In the genomic region with DNA sequence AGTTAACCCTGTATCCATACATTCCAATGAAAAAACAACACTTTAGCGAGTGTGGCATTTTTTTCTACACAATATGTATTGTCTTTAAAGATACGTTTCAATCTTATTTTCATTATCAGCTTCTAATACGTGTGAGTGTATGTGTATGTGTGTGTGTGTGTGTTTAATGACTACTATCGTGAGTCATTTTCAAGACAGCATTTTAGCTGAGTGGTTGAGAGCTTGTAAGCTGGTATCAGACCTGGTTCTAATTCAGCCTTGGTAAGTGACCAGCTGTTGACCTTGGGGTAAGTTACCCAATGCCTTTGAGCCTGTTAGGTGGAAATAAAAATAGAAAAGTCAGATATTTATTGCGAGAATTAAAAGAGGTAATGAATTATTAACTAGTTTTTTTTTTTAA, we compare ENCODE assay signal across 14 cellular contexts.
"Had no signal": no experiment of that assay in that cellular context is flagged by ENCODE, and none has a peak within 500 bp of the region (broad histone marks: within the 10 kb centered on the region; RNA-seq: fewer than 3 reads in every experiment).

No MANE protein-coding gene starts in this region.

- H3K9me3 Mint-ChIP-seq: activated CD8-positive, alpha-beta T cell treated with anti-CD3 and anti-CD28 coated beads for 36 hours; stimulated activated memory B cell treated with anti-CD40 and anti-IgM and Interleukin-4, amounts not matched to agents 10 μg/mL and 1 μg/mL and 100 μg/mL, for 72 hours had no signal

- DNase-seq: activated CD8-positive, alpha-beta memory T cell treated with anti-CD3 and anti-CD28 coated beads, Interleukin-2, amount 50 U/mL, for 48 hours; activated CD8-positive, alpha-beta T cell treated with anti-CD3 and anti-CD28 coated beads for 36 hours; effector memory CD4-positive, alpha-beta T cell; erythroblast; foreskin melanocyte; head of caudate nucleus; left colon; naive thymus-derived CD4-positive, alpha-beta T cell; right cardiac atrium; tibial artery; uterus had no signal

- H3K27ac ChIP-seq: tibial artery, uterus, VCaP had no signal

- H3K27ac Mint-ChIP-seq: activated CD8-positive, alpha-beta T cell treated with anti-CD3 and anti-CD28 coated beads for 36 hours; naive thymus-derived CD4-positive, alpha-beta T cell; stimulated activated memory B cell treated with anti-CD40 and anti-IgM and Interleukin-4, amounts not matched to agents 10 μg/mL and 1 μg/mL and 100 μg/mL, for 72 hours had no signal

- H3K4me3 Mint-ChIP-seq: activated CD8-positive, alpha-beta T cell treated with anti-CD3 and anti-CD28 coated beads for 36 hours; central memory CD8-positive, alpha-beta T cell; naive thymus-derived CD4-positive, alpha-beta T cell; stimulated activated memory B cell treated with anti-CD40 and anti-IgM and Interleukin-4, amounts not matched to agents 10 μg/mL and 1 μg/mL and 100 μg/mL, for 72 hours had no signal

- H3K4me1 ChIP-seq: uterus had no signal

- H3K9me3 ChIP-seq: tibial artery, uterus had no signal

- H3K36me3 ChIP-seq: tibial artery, uterus had no signal

- H3K4me3 ChIP-seq: tibial artery, uterus had no signal

- H3K36me3 Mint-ChIP-seq: naive thymus-derived CD4-positive, alpha-beta T cell; stimulated activated memory B cell treated with anti-CD40 and anti-IgM and Interleukin-4, amounts not matched to agents 10 μg/mL and 1 μg/mL and 100 μg/mL, for 72 hours had no signal

- ATAC-seq: activated CD8-positive, alpha-beta T cell treated with anti-CD3 and anti-CD28 coated beads for 36 hours; left colon; naive thymus-derived CD4-positive, alpha-beta T cell; right cardiac atrium; stimulated activated memory B cell treated with anti-CD40 and anti-IgM and Interleukin-4, amounts not matched to agents 10 μg/mL and 1 μg/mL and 100 μg/mL, for 72 hours had no signal

- H3K27me3 ChIP-seq: tibial artery, uterus had no signal

- H3K27me3 Mint-ChIP-seq: activated CD8-positive, alpha-beta T cell treated with anti-CD3 and anti-CD28 coated beads for 36 hours; central memory CD8-positive, alpha-beta T cell; stimulated activated memory B cell treated with anti-CD40 and anti-IgM and Interleukin-4, amounts not matched to agents 10 μg/mL and 1 μg/mL and 100 μg/mL, for 72 hours had no signal

- H3K4me1 Mint-ChIP-seq: central memory CD8-positive, alpha-beta T cell; stimulated activated memory B cell treated with anti-CD40 and anti-IgM and Interleukin-4, amounts not matched to agents 10 μg/mL and 1 μg/mL and 100 μg/mL, for 72 hours had no signal
